ENCODE assay signal across 9 cellular contexts in genomic region chr10:30454744-30455498, GRCh38. TPM values are rescaled to one million over a fixed set of nuclear protein-coding genes. Genes with fewer than 3 reads are reported as not detected.
DNase-seq lines count a peak whose midpoint lies in the region; ATAC-seq and TF ChIP-seq lines count a peak whose summit lies in the region.
"Had no signal": no experiment of that assay in that cellular context is flagged by ENCODE, and none has a peak within 500 bp of the region (broad histone marks: within the 10 kb centered on the region; RNA-seq: fewer than 3 reads in every experiment).

No MANE protein-coding gene starts in this region.

- H3K9me3 ChIP-seq in mammary epithelial cell (replicated peaks; ENCODE audit: insufficient read depth, low read length) (no peaks in the 10 kb centered on the region), upper lobe of left lung (no peaks in the 10 kb centered on the region)
- H3K9me3 ChIP-seq: BE2C had no signal

- H3K27me3 ChIP-seq in mammary epithelial cell (ENCODE audit: insufficient read depth, low read length) (no peaks in the 10 kb centered on the region), upper lobe of left lung (no peaks in the 10 kb centered on the region)
- H3K27me3 ChIP-seq: BE2C had no signal

- BruUV-seq in mammary epithelial cell (replicated peaks; lab: Mats Ljungman, UMichigan): no TSS peak

- peak; percentile 76 to 97 (median 82) for TF ChIP-seq EP300 in upper lobe of left lung (IDR thresholded peaks at IDR 0.05)

- H3K4me1 ChIP-seq in mammary epithelial cell (ENCODE audit: insufficient read depth, low read length) (peaks cover 10% of the 10 kb centered on the region), upper lobe of left lung (peaks cover 39 to 62% (median 54%) of the 10 kb centered on the region in 4 donors)
- H3K4me1 ChIP-seq: BE2C had no signal

- no peaks in the 10 kb centered on the region for H3K9me3 Mint-ChIP-seq in activated CD4-positive, alpha-beta memory T cell treated with anti-CD3 and anti-CD28 coated beads, Interleukin-2, amount 10 ng/mL, durations not matched to agents 7 days and 5 days
- no peaks in the 10 kb centered on the region for H3K9me3 Mint-ChIP-seq in activated CD4-positive, alpha-beta memory T cell treated with anti-CD3 and anti-CD28 coated beads for 36 hours
- H3K9me3 Mint-ChIP-seq in memory B cell: no peaks in the 10 kb centered on the region

- H3K36me3 ChIP-seq in mammary epithelial cell (ENCODE audit: insufficient read depth, low read length) (no peaks in the 10 kb centered on the region), upper lobe of left lung (peaks cover 41 to 83% (median 54%) of the 10 kb centered on the region in 4 donors)
- H3K36me3 ChIP-seq: BE2C had no signal

- no peak for DNase-seq in activated CD4-positive, alpha-beta memory T cell treated with anti-CD3 and anti-CD28 coated beads, Interleukin-2, amount 10 ng/mL, durations not matched to agents 7 days and 5 days
- DNase-seq in activated CD4-positive, alpha-beta memory T cell treated with anti-CD3 and anti-CD28 coated beads for 36 hours: no peak
- DNase-seq in mammary epithelial cell (no peak), memory B cell (ENCODE audit: low spot score in 2 of 2) (no peak), upper lobe of left lung (no peak)
- DNase-seq in stimulated activated CD4-positive, alpha-beta T cell treated with anti-CD3 and anti-CD28 coated beads, Interleukin-15, amount 100 ng/mL, for 24 hours: no peak
- DNase-seq: BE2C had no signal

- CTCF ChIA-PET in activated CD4-positive, alpha-beta memory T cell treated with anti-CD3 and anti-CD28 coated beads, Interleukin-2, amount 10 ng/mL, durations not matched to agents 7 days and 5 days (lab: Charles Lee): interaction anchor here (1.4 to 1.7 kb wide), 2 partner anchors 10 to 17 kb away, joined by 3 to 6 read pairs; no protein-coding TSS in a partner anchor
- CTCF ChIA-PET in activated CD4-positive, alpha-beta memory T cell treated with anti-CD3 and anti-CD28 coated beads for 36 hours (lab: Charles Lee): interaction anchor here (0.6 kb wide), 1 partner anchor 136 kb away, joined by 3 read pairs; no protein-coding TSS in a partner anchor
- CTCF ChIA-PET in mammary epithelial cell (lab: Charles Lee; ENCODE audit: low non-redundant PET): interaction anchor here (0.6 kb wide), 2 partner anchors 9 to 31 kb away, joined by 3 to 7 read pairs; no protein-coding TSS in a partner anchor

- H3K27me3 Mint-ChIP-seq in activated CD4-positive, alpha-beta memory T cell treated with anti-CD3 and anti-CD28 coated beads, Interleukin-2, amount 10 ng/mL, durations not matched to agents 7 days and 5 days: no peaks in the 10 kb centered on the region
- no peaks in the 10 kb centered on the region for H3K27me3 Mint-ChIP-seq in activated CD4-positive, alpha-beta memory T cell treated with anti-CD3 and anti-CD28 coated beads for 36 hours
- H3K27me3 Mint-ChIP-seq in memory B cell: no peaks in the 10 kb centered on the region

- no peak for TF ChIP-seq POLR2A in upper lobe of left lung (IDR thresholded peaks at IDR 0.05)

- H2AFZ ChIP-seq in mammary epithelial cell (ENCODE audit: low read depth, low read length): no peak overlapping the region

- H4K20me1 ChIP-seq in mammary epithelial cell (ENCODE audit: insufficient read depth, low read length): no peaks in the 10 kb centered on the region

- H3K4me1 Mint-ChIP-seq in activated CD4-positive, alpha-beta memory T cell treated with anti-CD3 and anti-CD28 coated beads, Interleukin-2, amount 10 ng/mL, durations not matched to agents 7 days and 5 days: peaks cover 41% of the 10 kb centered on the region
- peaks cover 28% of the 10 kb centered on the region for H3K4me1 Mint-ChIP-seq in activated CD4-positive, alpha-beta memory T cell treated with anti-CD3 and anti-CD28 coated beads for 36 hours (ENCODE audit: low read depth)
- H3K4me1 Mint-ChIP-seq in memory B cell: peaks cover 20% of the 10 kb centered on the region

- WGBS in mammary epithelial cell (ENCODE audit: low coverage, missing lambda C conversion rate): 5% methylated on average over 3 of the region's 3 CpGs
- WGBS in upper lobe of left lung, 2 donors: 31 to 33% methylated on average over 3 of the region's 3 CpGs

- TF ChIP-seq CTCF in mammary epithelial cell (conservative IDR thresholded peaks at IDR 0.05 in 1 of 2, IDR thresholded peaks at IDR 0.05 in 1 of 2; ENCODE audit: extremely low read depth in 1 of 2, insufficient read depth in 1 of 2, low read depth in 1 of 2, low read length in 2 of 2): no peak
- no peak for TF ChIP-seq CTCF in upper lobe of left lung (IDR thresholded peaks at IDR 0.05)

- H3K27ac ChIP-seq in mammary epithelial cell (ENCODE audit: insufficient read depth, low read depth, low read length) (no peak overlapping the region), upper lobe of left lung (peak overlapping the region; percentile 57 to 85 (median 74))

- peak overlapping the region; percentile 3 for H3K4me2 ChIP-seq in mammary epithelial cell (ENCODE audit: insufficient read depth, low read depth, low read length)

- no peaks in the 10 kb centered on the region for H3K79me2 ChIP-seq in mammary epithelial cell (ENCODE audit: insufficient read depth, low read length)

- H3K4me3 Mint-ChIP-seq in activated CD4-positive, alpha-beta memory T cell treated with anti-CD3 and anti-CD28 coated beads, Interleukin-2, amount 10 ng/mL, durations not matched to agents 7 days and 5 days: no peak overlapping the region
- H3K4me3 Mint-ChIP-seq in activated CD4-positive, alpha-beta memory T cell treated with anti-CD3 and anti-CD28 coated beads for 36 hours: no peak overlapping the region
- H3K4me3 Mint-ChIP-seq in memory B cell: peak overlapping the region; percentile 63

- H3K36me3 Mint-ChIP-seq in activated CD4-positive, alpha-beta memory T cell treated with anti-CD3 and anti-CD28 coated beads, Interleukin-2, amount 10 ng/mL, durations not matched to agents 7 days and 5 days (ENCODE audit: low read depth): peaks cover 57% of the 10 kb centered on the region
- H3K36me3 Mint-ChIP-seq in activated CD4-positive, alpha-beta memory T cell treated with anti-CD3 and anti-CD28 coated beads for 36 hours: peaks cover 44% of the 10 kb centered on the region
- peaks cover 19% of the 10 kb centered on the region for H3K36me3 Mint-ChIP-seq in memory B cell

- ATAC-seq in memory B cell (ENCODE audit: low read depth): no peak
- ATAC-seq in upper lobe of left lung (ENCODE audit: low FRiP score in 2 of 2): peak; percentile 72 to 88
- ATAC-seq in GM18520 (IDR thresholded peaks at IDR 0.05; ENCODE audit: unreplicated experiment): no peak
- no peak for ATAC-seq in HG03571 (IDR thresholded peaks at IDR 0.05; ENCODE audit: unreplicated experiment)

- in situ Hi-C loops in mammary epithelial cell (cut with MboI; ENCODE audit: low sequenced_read_pairs in 2 of 2): no loop called here

- POLR2A ChIA-PET in activated CD4-positive, alpha-beta memory T cell treated with anti-CD3 and anti-CD28 coated beads, Interleukin-2, amount 10 ng/mL, durations not matched to agents 7 days and 5 days (lab: Charles Lee): interaction anchor here (0.6 to 4.1 kb wide), 7 partner anchors 8 to 78 kb away, joined by 3 to 44 read pairs (median 3); partner anchors contain the start of gene MAP3K8
- POLR2A ChIA-PET in activated CD4-positive, alpha-beta memory T cell treated with anti-CD3 and anti-CD28 coated beads for 36 hours (lab: Charles Lee): interaction anchor here (1.7 kb wide), 1 partner anchor 11 kb away, joined by 6 read pairs; no protein-coding TSS in a partner anchor

- no peak overlapping the region for H3K9ac ChIP-seq in mammary epithelial cell (ENCODE audit: insufficient read depth, low read length)

- dilution Hi-C loops in mammary epithelial cell (cut with HindIII; ENCODE audit: low sequenced_read_pairs): loop anchor here (5.0 kb wide), 1 partner anchor 88 kb away; no protein-coding TSS in a partner anchor

- H3K4me3 ChIP-seq in mammary epithelial cell (replicated peaks in 1 of 3; ENCODE audit: insufficient read depth in 1 of 3, low read depth in 2 of 3, low read length in 3 of 3): no peak overlapping the region
- H3K4me3 ChIP-seq in upper lobe of left lung: no peak overlapping the region

- intact Hi-C loops in activated CD4-positive, alpha-beta memory T cell treated with anti-CD3 and anti-CD28 coated beads for 36 hours (cut with micrococcal nuclease): no loop called here
- intact Hi-C loops in mammary epithelial cell (cut with micrococcal nuclease): no loop called here

- H3K27ac Mint-ChIP-seq in activated CD4-positive, alpha-beta memory T cell treated with anti-CD3 and anti-CD28 coated beads, Interleukin-2, amount 10 ng/mL, durations not matched to agents 7 days and 5 days: peak overlapping the region; percentile 52
- H3K27ac Mint-ChIP-seq in activated CD4-positive, alpha-beta memory T cell treated with anti-CD3 and anti-CD28 coated beads for 36 hours: no peak overlapping the region
- peak overlapping the region; percentile 89 for H3K27ac Mint-ChIP-seq in memory B cell

RNA-seq across cellular contexts. Expression of gene MAP3K8, which starts 20.9 kb away (rescaled TPM):
- total RNA-seq in activated CD4-positive, alpha-beta memory T cell treated with anti-CD3 and anti-CD28 coated beads, Interleukin-2, amount 10 ng/mL, durations not matched to agents 7 days and 5 days: 10 to 100 TPM; 39.5 to 40.3 TPM
- 10 to 100 TPM; 36.5 to 40.6 TPM for total RNA-seq in activated CD4-positive, alpha-beta memory T cell treated with anti-CD3 and anti-CD28 coated beads for 36 hours
- total RNA-seq in mammary epithelial cell (1 to 10 TPM; 1.2 to 3.8 TPM), upper lobe of left lung (10 to 100 TPM; 32.5 to 71.2 (median 42.8) TPM)
- polyA plus RNA-seq in mammary epithelial cell: 0.90 TPM
- polyA minus RNA-seq in mammary epithelial cell: not detected

Comparison
In these comparisons a context has a peak if more than half of its experiments do, and no peak if none do; other contexts are left out.
1. ATAC-seq: peak in upper lobe of left lung (2 of 2); none in memory B cell (single experiment), GM18520 (single experiment) and HG03571 (single experiment).
2. RNA of gene MAP3K8, which starts 20.9 kb away (total RNA-seq): 32.5 to 71.2 TPM in upper lobe of left lung, 36.5 to 40.6 TPM in activated CD4-positive, alpha-beta memory T cell treated with anti-CD3 and anti-CD28 coated beads for 36 hours and 39.5 to 40.3 TPM in activated CD4-positive, alpha-beta memory T cell treated with anti-CD3 and anti-CD28 coated beads, Interleukin-2, amount 10 ng/mL, durations not matched to agents 7 days and 5 days; 1.2 to 3.8 TPM in mammary epithelial cell; every median in the first group is over 4 times any median in the second.